ENCODE assay signal across 14 cellular contexts in the genomic region with DNA sequence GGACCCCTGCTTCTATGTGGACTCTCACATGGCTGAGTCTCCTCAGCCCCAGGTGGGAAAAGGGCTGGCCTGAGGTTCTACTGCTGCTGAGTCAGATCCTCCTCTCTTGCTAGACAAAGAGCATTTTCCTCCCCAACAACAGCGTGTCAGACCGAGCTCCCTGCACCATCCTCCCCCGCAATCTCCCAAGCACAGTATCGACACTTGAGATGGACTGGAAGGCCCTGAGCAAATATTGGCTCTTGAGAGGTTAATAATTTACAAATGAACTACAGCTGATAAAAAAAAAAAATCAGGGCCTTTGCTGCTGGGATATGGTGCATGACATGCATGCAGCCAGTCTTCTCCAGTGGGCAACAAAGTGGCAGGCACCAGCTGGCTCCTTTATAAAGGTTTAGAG. TPM values are rescaled to one million over a fixed set of nuclear protein-coding genes. Genes with fewer than 3 reads are reported as not detected.
A peak's percentile ranks its signal among the peaks of the same experiment; 100 is the strongest.
DNase-seq lines count a peak whose midpoint lies in the region; ATAC-seq, FAIRE-seq and TF ChIP-seq lines count a peak whose summit lies in the region.
"Had no signal": no experiment of that assay in that cellular context is flagged by ENCODE, and none has a peak within 500 bp of the region (broad histone marks: within the 10 kb centered on the region; RNA-seq: fewer than 3 reads in every experiment).

No MANE protein-coding gene starts in this region.

- no peak overlapping the region for H3K23ac ChIP-seq in mesendoderm (ENCODE audit: low read length)

- H3K79me2 ChIP-seq in mesendoderm (ENCODE audit: control insufficient read depth, insufficient read depth, low read length), result no peaks in the 10 kb centered on the region

- in situ Hi-C loops in ACHN (cut with HindIII; ENCODE audit: low pct_ligation_motif_present, low pct_unique_long_range_greater_than_20kb, low sequenced_read_pairs), result no loop called here

- WGBS in mesendoderm (ENCODE audit: extremely low coverage, insufficient coverage, low lambda C conversion rate), result no CpG with 5 or more reads among the region's 4 CpGs

- H3K56ac ChIP-seq in mesendoderm (ENCODE audit: low read length), result no peak overlapping the region

- no peak overlapping the region for H3K9ac ChIP-seq in mesendoderm (ENCODE audit: low read length)

- H2BK15ac ChIP-seq in mesendoderm (replicated peaks; ENCODE audit: low read depth), result no peak overlapping the region

- no peak overlapping the region for H4K8ac ChIP-seq in mesendoderm (ENCODE audit: low read depth, low read length)

- no peak overlapping the region for H3K27ac ChIP-seq in mesendoderm (ENCODE audit: low read depth, low read length)
- H3K27ac ChIP-seq: spleen, vagina had no signal

- H4K5ac ChIP-seq in mesendoderm (ENCODE audit: low read length), result no peak overlapping the region

- H2BK5ac ChIP-seq in mesendoderm (ENCODE audit: low read length), result no peak overlapping the region

- DNase-seq in ACHN, result peak; percentile 61
- peak in 2 of 3 experiments; percentile 56 to 85 for DNase-seq in NCI-H1417 (lab: John Stamatoyannopoulos, UW)
- DNase-seq in bronchial epithelial cell (ENCODE audit: low read depth), result peak; percentile 84
- DNase-seq in mesendoderm, result peak; percentile 31
- no peak for DNase-seq in activated CD4-positive, alpha-beta T cell treated with anti-CD3 and anti-CD28 coated beads for 4 hours
- DNase-seq in SKM-1 (lab: John Stamatoyannopoulos, UW; ENCODE audit: unreplicated experiment), result no peak
- no peak for DNase-seq in LoVo (ENCODE audit: low spot score)
- DNase-seq: aorta, NCI-H524, spleen had no signal

- H3K18ac ChIP-seq in mesendoderm (ENCODE audit: low read length), result peak overlapping the region; percentile 64

- no peaks in the 10 kb centered on the region for H3K36me3 ChIP-seq in bronchial epithelial cell (ENCODE audit: control insufficient read depth, insufficient read depth, low read length)
- no peaks in the 10 kb centered on the region for H3K36me3 ChIP-seq in mesendoderm (ENCODE audit: control insufficient read depth, insufficient read depth, low read length)
- H3K36me3 ChIP-seq: spleen, vagina had no signal

- no peak overlapping the region for H2BK120ac ChIP-seq in mesendoderm (ENCODE audit: low read depth, low read length)

- H3K4ac ChIP-seq in mesendoderm (ENCODE audit: low read depth, low read length), result no peak overlapping the region

- no peaks in the 10 kb centered on the region for H3K4me1 ChIP-seq in mesendoderm (ENCODE audit: control insufficient read depth, low read depth, low read length)
- H3K4me1 ChIP-seq: spleen had no signal

- H3K4me2 ChIP-seq in mesendoderm (ENCODE audit: low read length), result no peak overlapping the region

- FAIRE-seq in bronchial epithelial cell (lab: Jason Lieb, UNC), result no peak

- no peaks in the 10 kb centered on the region for H3K27me3 ChIP-seq in bronchial epithelial cell (ENCODE audit: control insufficient read depth, insufficient read depth, low read length)
- H3K27me3 ChIP-seq in mesendoderm (ENCODE audit: insufficient read depth, low read length, poor library complexity), result no peaks in the 10 kb centered on the region
- H3K27me3 ChIP-seq: vagina had no signal

- H3K4me3 ChIP-seq in bronchial epithelial cell (ENCODE audit: low read depth, low read length) (no peak overlapping the region), mesendoderm (ENCODE audit: low read length) (no peak overlapping the region)
- H3K4me3 ChIP-seq: spleen, vagina had no signal

- no peaks in the 10 kb centered on the region for H3K79me1 ChIP-seq in mesendoderm (ENCODE audit: low read length)

- TF ChIP-seq CTCF in bronchial epithelial cell (IDR thresholded peaks at IDR 0.05; ENCODE audit: insufficient read depth, low read length, severe bottlenecking), result no peak

- H2AK5ac ChIP-seq in mesendoderm (ENCODE audit: low read length), result no peak overlapping the region

- no peak for ATAC-seq in HG03139 (IDR thresholded peaks at IDR 0.05; ENCODE audit: unreplicated experiment)
- ATAC-seq: WTC11 had no signal

RNA-seq across cellular contexts. Expression of a gene that starts 55.5 kb away (rescaled TPM):
- total RNA-seq in bronchial epithelial cell, result not detected in 2 replicates
- polyA plus RNA-seq in mesendoderm (2013, experiment 1 of 2), result 0.04 TPM
- polyA plus RNA-seq in mesendoderm (2013, experiment 2 of 2), result 0.04 TPM
- total RNA-seq: natural killer cell treated with Interleukin-12 subunit alpha and Interleukin-12 subunit beta and Interleukin-15 and Interleukin-18, amount 100 ng/mL, for 72 hours; vagina had no signal

Comparison
In these comparisons a context has a peak if more than half of its experiments do, and no peak if none do; other contexts are left out.
1. DNase-seq: peak in ACHN (single experiment), NCI-H1417 (2 of 3), bronchial epithelial cell (single experiment) and mesendoderm (single experiment); none in activated CD4-positive, alpha-beta T cell treated with anti-CD3 and anti-CD28 coated beads for 4 hours (0 of 2), SKM-1 (single experiment) and LoVo (single experiment).